In the genomic region with DNA sequence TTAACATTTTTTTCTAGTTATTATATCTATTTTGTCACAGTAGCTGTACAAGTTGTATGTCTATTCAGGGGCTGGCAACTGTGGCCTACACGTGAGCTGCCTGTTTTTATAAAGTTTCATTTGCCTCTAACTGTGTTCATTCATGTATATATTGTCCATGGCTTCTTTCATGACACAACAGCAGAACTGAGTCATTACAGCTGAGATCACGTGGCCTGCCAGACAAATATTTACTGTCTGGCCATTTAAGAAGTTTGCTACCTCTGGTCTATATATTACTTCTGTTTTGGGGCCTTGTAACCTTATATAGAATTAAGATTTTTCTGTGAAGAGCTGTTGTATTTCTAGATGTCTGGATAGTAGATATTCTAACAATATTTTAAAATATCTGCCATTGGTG, we compare ENCODE assay signal across 1 cellular context.
A peak's percentile ranks its signal among the peaks of the same experiment; 100 is the strongest.
TF ChIP-seq lines count a peak whose summit lies in the region.

No MANE protein-coding gene starts in this region.

TF ChIP-seq in endothelial cell of umbilical vein, 7 proteins besides CTCF, POLR2A, EP300 and RAD21:
- TF ChIP-seq FOS (IDR thresholded peaks at IDR 0.05; ENCODE audit: borderline replicate concordance, insufficient read depth, low read length) (peak; percentile 5), EZH2 (IDR thresholded peaks at IDR 0.05; ENCODE audit: borderline replicate concordance, low read depth, low read length, severe bottlenecking) (no peak)
